ENCODE assay signal across 1 cellular context in genomic region chr1:218351617-218352438, GRCh38.
TF ChIP-seq lines count a peak whose summit lies in the region.

No MANE protein-coding gene starts in this region.

TF ChIP-seq in GM23338, 12 proteins besides CTCF, POLR2A, EP300 and RAD21 (continued from another document):
- TF ChIP-seq, protein P1, sequence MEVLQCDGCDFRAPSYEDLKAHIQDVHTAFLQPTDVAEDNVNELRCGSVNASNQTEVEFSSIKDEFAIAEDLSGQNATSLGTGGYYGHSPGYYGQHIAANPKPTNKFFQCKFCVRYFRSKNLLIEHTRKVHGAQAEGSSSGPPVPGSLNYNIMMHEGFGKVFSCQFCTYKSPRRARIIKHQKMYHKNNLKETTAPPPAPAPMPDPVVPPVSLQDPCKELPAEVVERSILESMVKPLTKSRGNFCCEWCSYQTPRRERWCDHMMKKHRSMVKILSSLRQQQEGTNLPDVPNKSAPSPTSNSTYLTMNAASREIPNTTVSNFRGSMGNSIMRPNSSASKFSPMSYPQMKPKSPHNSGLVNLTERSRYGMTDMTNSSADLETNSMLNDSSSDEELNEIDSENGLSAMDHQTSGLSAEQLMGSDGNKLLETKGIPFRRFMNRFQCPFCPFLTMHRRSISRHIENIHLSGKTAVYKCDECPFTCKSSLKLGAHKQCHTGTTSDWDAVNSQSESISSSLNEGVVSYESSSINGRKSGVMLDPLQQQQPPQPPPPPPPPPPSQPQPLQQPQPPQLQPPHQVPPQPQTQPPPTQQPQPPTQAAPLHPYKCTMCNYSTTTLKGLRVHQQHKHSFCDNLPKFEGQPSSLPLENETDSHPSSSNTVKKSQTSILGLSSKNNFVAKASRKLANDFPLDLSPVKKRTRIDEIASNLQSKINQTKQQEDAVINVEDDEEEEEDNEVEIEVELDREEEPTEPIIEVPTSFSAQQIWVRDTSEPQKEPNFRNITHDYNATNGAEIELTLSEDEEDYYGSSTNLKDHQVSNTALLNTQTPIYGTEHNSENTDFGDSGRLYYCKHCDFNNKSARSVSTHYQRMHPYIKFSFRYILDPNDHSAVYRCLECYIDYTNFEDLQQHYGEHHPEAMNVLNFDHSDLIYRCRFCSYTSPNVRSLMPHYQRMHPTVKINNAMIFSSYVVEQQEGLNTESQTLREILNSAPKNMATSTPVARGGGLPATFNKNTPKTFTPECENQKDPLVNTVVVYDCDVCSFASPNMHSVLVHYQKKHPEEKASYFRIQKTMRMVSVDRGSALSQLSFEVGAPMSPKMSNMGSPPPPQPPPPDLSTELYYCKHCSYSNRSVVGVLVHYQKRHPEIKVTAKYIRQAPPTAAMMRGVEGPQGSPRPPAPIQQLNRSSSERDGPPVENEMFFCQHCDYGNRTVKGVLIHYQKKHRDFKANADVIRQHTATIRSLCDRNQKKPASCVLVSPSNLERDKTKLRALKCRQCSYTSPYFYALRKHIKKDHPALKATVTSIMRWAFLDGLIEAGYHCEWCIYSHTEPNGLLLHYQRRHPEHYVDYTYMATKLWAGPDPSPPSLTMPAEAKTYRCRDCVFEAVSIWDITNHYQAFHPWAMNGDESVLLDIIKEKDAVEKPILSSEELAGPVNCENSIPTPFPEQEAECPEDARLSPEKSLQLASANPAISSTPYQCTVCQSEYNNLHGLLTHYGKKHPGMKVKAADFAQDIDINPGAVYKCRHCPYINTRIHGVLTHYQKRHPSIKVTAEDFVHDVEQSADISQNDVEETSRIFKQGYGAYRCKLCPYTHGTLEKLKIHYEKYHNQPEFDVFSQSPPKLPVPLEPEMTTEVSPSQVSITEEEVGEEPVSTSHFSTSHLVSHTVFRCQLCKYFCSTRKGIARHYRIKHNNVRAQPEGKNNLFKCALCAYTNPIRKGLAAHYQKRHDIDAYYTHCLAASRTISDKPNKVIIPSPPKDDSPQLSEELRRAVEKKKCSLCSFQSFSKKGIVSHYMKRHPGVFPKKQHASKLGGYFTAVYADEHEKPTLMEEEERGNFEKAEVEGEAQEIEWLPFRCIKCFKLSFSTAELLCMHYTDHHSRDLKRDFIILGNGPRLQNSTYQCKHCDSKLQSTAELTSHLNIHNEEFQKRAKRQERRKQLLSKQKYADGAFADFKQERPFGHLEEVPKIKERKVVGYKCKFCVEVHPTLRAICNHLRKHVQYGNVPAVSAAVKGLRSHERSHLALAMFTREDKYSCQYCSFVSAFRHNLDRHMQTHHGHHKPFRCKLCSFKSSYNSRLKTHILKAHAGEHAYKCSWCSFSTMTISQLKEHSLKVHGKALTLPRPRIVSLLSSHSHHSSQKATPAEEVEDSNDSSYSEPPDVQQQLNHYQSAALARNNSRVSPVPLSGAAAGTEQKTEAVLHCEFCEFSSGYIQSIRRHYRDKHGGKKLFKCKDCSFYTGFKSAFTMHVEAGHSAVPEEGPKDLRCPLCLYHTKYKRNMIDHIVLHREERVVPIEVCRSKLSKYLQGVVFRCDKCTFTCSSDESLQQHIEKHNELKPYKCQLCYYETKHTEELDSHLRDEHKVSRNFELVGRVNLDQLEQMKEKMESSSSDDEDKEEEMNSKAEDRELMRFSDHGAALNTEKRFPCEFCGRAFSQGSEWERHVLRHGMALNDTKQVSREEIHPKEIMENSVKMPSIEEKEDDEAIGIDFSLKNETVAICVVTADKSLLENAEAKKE (CRISPR knock-in tag; IDR thresholded peaks at IDR 0.05) = 0 out of 2 replicates have a peak, but pooled peaks have one; percentile 15
TF ChIP-seq in GM23338: peak in this region for 1.
